8 cellular contexts compared by ENCODE assay signal in the genomic region with DNA sequence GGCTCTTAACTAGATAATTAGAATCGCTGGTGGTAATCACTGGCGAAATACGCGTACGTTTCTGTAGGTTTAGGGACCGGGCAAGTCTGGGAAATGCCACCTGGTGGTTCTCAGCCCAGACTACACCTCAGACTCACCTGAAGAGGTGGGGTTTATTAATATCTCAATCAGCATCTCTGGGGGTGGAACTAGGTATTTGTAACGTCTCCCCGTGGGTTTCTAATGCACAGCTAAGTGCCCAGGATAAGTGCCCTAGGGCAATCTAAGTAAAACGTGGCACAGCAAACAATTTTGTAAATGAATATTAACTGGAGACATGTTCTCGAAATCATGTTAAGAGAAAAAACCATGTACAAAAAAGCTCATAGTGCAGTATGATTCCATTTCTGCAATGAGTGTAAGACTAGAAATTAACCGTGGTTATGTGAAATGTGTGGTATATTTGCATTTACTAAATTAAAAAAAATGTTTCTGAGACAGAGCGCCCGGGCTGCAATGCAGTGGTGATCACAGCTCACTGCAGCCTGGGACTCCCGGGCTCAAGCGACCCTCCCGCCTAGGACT. TPM values are rescaled to one million over a fixed set of nuclear protein-coding genes. Genes with fewer than 3 reads are reported as not detected.
DNase-seq lines count a peak whose midpoint lies in the region; ATAC-seq, FAIRE-seq and TF ChIP-seq lines count a peak whose summit lies in the region.

No MANE protein-coding gene starts in this region.

- FAIRE-seq in keratinocyte (lab: Jason Lieb, UNC) = peak; percentile 83

- H3K4me1 ChIP-seq in keratinocyte (ENCODE audit: control insufficient read depth, extremely low read depth, insufficient read depth, low read length) = peaks cover 30% of the 10 kb centered on the region

- H3K9ac ChIP-seq in keratinocyte (ENCODE audit: control insufficient read depth, extremely low read depth, insufficient read depth, low read length) = peak overlapping the region; percentile 93

- H3K9me1 ChIP-seq in keratinocyte (ENCODE audit: control insufficient read depth, extremely low read depth, insufficient read depth, low read length) = peaks cover 3% of the 10 kb centered on the region

- no peaks in the 10 kb centered on the region for H4K20me1 ChIP-seq in keratinocyte (ENCODE audit: control insufficient read depth, extremely low read depth, insufficient read depth, low read length)

- ATAC-seq in GM19324 (IDR thresholded peaks at IDR 0.05; ENCODE audit: low FRiP score, unreplicated experiment) (peak; percentile 58), HG03280 (IDR thresholded peaks at IDR 0.05; ENCODE audit: unreplicated experiment) (peak; percentile 35)
- peak; percentile 69 for ATAC-seq in stimulated activated memory B cell treated with anti-CD40 and anti-IgM and Interleukin-4, amounts not matched to agents 10 μg/mL and 1 μg/mL and 100 μg/mL, for 72 hours

- peak; percentile 15 for DNase-seq in CD1c-positive myeloid dendritic cell (ENCODE audit: extremely low spot score)
- peak; percentile 71 for DNase-seq in NCI-H82 (lab: John Stamatoyannopoulos, UW)
- DNase-seq in keratinocyte (ENCODE audit: low read depth, low spot score) = peak; percentile 66
- no peak for DNase-seq in activated CD4-positive, CD25-positive, alpha-beta regulatory T cell treated with anti-CD3 and anti-CD28 coated beads, Interleukin-2, amount 50 U/mL, for 72 hours

- H3K36me3 Mint-ChIP-seq in brain = peaks cover 15% of the 10 kb centered on the region
- peaks cover 16% of the 10 kb centered on the region for H3K36me3 Mint-ChIP-seq in stimulated activated memory B cell treated with anti-CD40 and anti-IgM and Interleukin-4, amounts not matched to agents 10 μg/mL and 1 μg/mL and 100 μg/mL, for 72 hours

- H3K4me3 Mint-ChIP-seq in brain = peak overlapping the region; percentile 87 to 95 (median 92)
- H3K4me3 Mint-ChIP-seq in stimulated activated memory B cell treated with anti-CD40 and anti-IgM and Interleukin-4, amounts not matched to agents 10 μg/mL and 1 μg/mL and 100 μg/mL, for 72 hours = peak overlapping the region; percentile 91

- peaks cover 4% of the 10 kb centered on the region for H3K27me3 Mint-ChIP-seq in brain
- no peaks in the 10 kb centered on the region for H3K27me3 Mint-ChIP-seq in stimulated activated memory B cell treated with anti-CD40 and anti-IgM and Interleukin-4, amounts not matched to agents 10 μg/mL and 1 μg/mL and 100 μg/mL, for 72 hours

- no peaks in the 10 kb centered on the region for H3K27me3 ChIP-seq in keratinocyte (ENCODE audit: control insufficient read depth, extremely low read depth, insufficient read depth, low read length)

- H3K9me3 Mint-ChIP-seq in brain = peaks cover 0 to 3% (median 0%) of the 10 kb centered on the region in 5 experiments
- H3K9me3 Mint-ChIP-seq in stimulated activated memory B cell treated with anti-CD40 and anti-IgM and Interleukin-4, amounts not matched to agents 10 μg/mL and 1 μg/mL and 100 μg/mL, for 72 hours = no peaks in the 10 kb centered on the region

- H3K4me2 ChIP-seq in keratinocyte (ENCODE audit: control insufficient read depth, extremely low read depth, insufficient read depth, low read depth, low read length) = peak overlapping the region; percentile 99

- H3K36me3 ChIP-seq in keratinocyte (ENCODE audit: control insufficient read depth in 2 of 2, extremely low read depth in 1 of 2, insufficient read depth in 2 of 2, low read length in 2 of 2) = no peaks in the 10 kb centered on the region

- TF ChIP-seq CTCF in brain (conservative IDR thresholded peaks at IDR 0.05) (peak; percentile 34 to 69), keratinocyte (optimal IDR thresholded peaks at IDR 0.05 in 1 of 3, IDR thresholded peaks at IDR 0.05 in 1 of 3, conservative IDR thresholded peaks at IDR 0.05 in 1 of 3; ENCODE audit: extremely low read depth in 1 of 3, insufficient read depth in 2 of 3, low read length in 3 of 3) (peak; percentile 75 to 78 (median 76))

- peaks cover 37% of the 10 kb centered on the region for H3K79me2 ChIP-seq in keratinocyte (ENCODE audit: control insufficient read depth, insufficient read depth, low read length)

- peak overlapping the region; percentile 94 for H2AFZ ChIP-seq in keratinocyte (ENCODE audit: control insufficient read depth, low read length)

- dilution Hi-C loops in keratinocyte (cut with MboI; ENCODE audit: extremely low pct_ligation_motif_present, low sequenced_read_pairs) = no loop called here

- peaks cover 42% of the 10 kb centered on the region for H3K4me1 Mint-ChIP-seq in brain
- peaks cover 46% of the 10 kb centered on the region for H3K4me1 Mint-ChIP-seq in stimulated activated memory B cell treated with anti-CD40 and anti-IgM and Interleukin-4, amounts not matched to agents 10 μg/mL and 1 μg/mL and 100 μg/mL, for 72 hours

- H3K27ac ChIP-seq in keratinocyte (ENCODE audit: control insufficient read depth, insufficient read depth, low read length) = peak overlapping the region; percentile 83

- no peaks in the 10 kb centered on the region for H3K9me3 ChIP-seq in keratinocyte (ENCODE audit: control insufficient read depth, low read depth, low read length)

- peak overlapping the region; percentile 81 to 95 (median 90) for H3K27ac Mint-ChIP-seq in brain
- H3K27ac Mint-ChIP-seq in stimulated activated memory B cell treated with anti-CD40 and anti-IgM and Interleukin-4, amounts not matched to agents 10 μg/mL and 1 μg/mL and 100 μg/mL, for 72 hours = peak overlapping the region; percentile 92

- peak overlapping the region; percentile 79 to 97 (median 82) for H3K4me3 ChIP-seq in keratinocyte (ENCODE audit: control insufficient read depth in 2 of 3, extremely low read depth in 1 of 3, insufficient read depth in 2 of 3, low read depth in 1 of 3, low read length in 3 of 3)

RNA-seq across cellular contexts. Expression of a gene that starts 0.8 kb away (rescaled TPM):
- polyA plus RNA-seq in brain (ENCODE audit: insufficient read depth, low read depth, low replicate concordance) (23.2 TPM), keratinocyte (46.0 to 83.1 TPM (median 81.1 TPM) in 3 replicates)
- 20.8 TPM for polyA plus RNA-seq in keratinocyte (2011; ENCODE audit: low read depth)
- 69.5 and 98.6 TPM in 2 replicates for polyA plus RNA-seq in keratinocyte (2011; cell fraction: cytosol; rRNA removed)
- 90.7 and 95.7 TPM in 2 replicates for polyA plus RNA-seq in keratinocyte (2011; cell fraction: nucleus; rRNA removed)
- polyA plus RNA-seq in keratinocyte (2012; ENCODE audit: low replicate concordance) = 25.7 and 29.6 TPM in 2 replicates
- polyA minus RNA-seq in keratinocyte = 48.2 to 76.0 TPM (median 73.5 TPM) in 3 replicates
- 39.1 TPM for polyA minus RNA-seq in keratinocyte (2011; cell fraction: cytosol; rRNA and poly(A)+ RNA removed)
- polyA minus RNA-seq in keratinocyte (2011; cell fraction: nucleus; rRNA and poly(A)+ RNA removed) = 21.6 and 33.7 TPM in 2 replicates

RNA-seq across cellular contexts. Expression of a gene that starts 56.6 kb away (rescaled TPM):
- polyA plus RNA-seq in brain (ENCODE audit: insufficient read depth, low read depth, low replicate concordance) (6.6 TPM), keratinocyte (40.5 to 68.0 TPM (median 47.1 TPM) in 3 replicates)
- polyA plus RNA-seq in keratinocyte (2011; ENCODE audit: low read depth) = 33.8 TPM
- polyA plus RNA-seq in keratinocyte (2011; cell fraction: cytosol; rRNA removed) = 14.7 and 27.4 TPM in 2 replicates
- polyA plus RNA-seq in keratinocyte (2011; cell fraction: nucleus; rRNA removed) = 87.2 and 116 TPM in 2 replicates
- polyA plus RNA-seq in keratinocyte (2012; ENCODE audit: low replicate concordance) = 44.1 and 71.2 TPM in 2 replicates
- 14.3 to 51.5 TPM (median 30.2 TPM) in 3 replicates for polyA minus RNA-seq in keratinocyte
- 34.9 TPM for polyA minus RNA-seq in keratinocyte (2011; cell fraction: cytosol; rRNA and poly(A)+ RNA removed)
- 64.6 and 83.7 TPM in 2 replicates for polyA minus RNA-seq in keratinocyte (2011; cell fraction: nucleus; rRNA and poly(A)+ RNA removed)
